Comparison of ENCODE assay signal across 8 cellular contexts in the genomic region with DNA sequence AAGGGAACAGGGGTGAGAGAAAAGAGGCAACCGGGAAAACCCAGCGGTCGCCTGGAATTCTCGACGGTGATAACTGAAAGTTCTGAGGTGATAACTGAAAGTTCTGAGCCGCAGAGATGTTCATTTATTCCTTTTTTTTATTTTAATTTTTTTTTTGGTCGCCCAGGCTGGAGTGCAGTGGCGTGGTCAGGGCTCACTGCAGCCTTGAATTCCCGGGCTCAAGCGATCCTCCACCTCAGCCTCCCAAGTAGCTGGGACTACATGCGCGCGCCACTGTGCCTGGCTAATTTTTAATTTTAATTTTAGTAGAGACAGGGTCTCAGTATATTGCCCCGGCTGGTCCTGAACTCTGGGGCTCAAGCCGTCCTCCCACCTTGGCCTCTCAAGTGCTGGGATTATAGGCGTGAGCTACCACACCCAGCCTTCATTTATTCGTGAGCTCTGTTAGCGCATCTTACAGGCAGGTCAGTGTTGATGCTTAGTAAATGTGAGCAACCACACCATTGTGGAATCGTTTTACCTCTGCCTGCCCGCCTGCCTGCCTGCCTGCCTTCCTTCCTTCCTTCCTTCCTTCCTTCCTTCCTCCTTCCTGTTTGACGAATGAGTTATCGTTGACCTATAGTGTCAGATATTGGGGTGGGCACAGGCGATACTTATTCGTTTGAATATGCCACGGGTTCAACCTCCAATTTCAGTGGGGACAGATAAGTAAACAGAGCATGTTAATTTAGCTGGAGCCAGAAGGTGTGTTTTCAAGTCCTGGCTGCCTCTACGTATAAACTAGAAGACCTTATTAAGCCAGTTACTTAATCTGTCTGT. TPM values are rescaled to one million over a fixed set of nuclear protein-coding genes. Genes with fewer than 3 reads are reported as not detected.
A peak's percentile ranks its signal among the peaks of the same experiment; 100 is the strongest.
DNase-seq lines count a peak whose midpoint lies in the region; ATAC-seq and TF ChIP-seq lines count a peak whose summit lies in the region.

No MANE protein-coding gene starts in this region.

- H3K4me3 Mint-ChIP-seq in osteocyte (ENCODE audit: unreplicated experiment) = peak overlapping the region; percentile 91

- H2AFZ ChIP-seq in SK-N-SH (ENCODE audit: low read depth) = peak overlapping the region; percentile 93

- H3K36me3 ChIP-seq in SK-N-SH (replicated peaks in 1 of 2; ENCODE audit: control insufficient read depth in 1 of 2, insufficient read depth in 2 of 2, low read length in 1 of 2) = peaks cover 12 to 29% of the 10 kb centered on the region in 2 experiments

- no peaks in the 10 kb centered on the region for H3K27me3 ChIP-seq in SK-N-SH (ENCODE audit: insufficient read depth)

- peaks cover 46% of the 10 kb centered on the region for H3K79me2 ChIP-seq in SK-N-SH (ENCODE audit: insufficient read depth)

- POLR2A ChIA-PET in SK-N-SH (lab: Yijun Ruan, JAX) = interaction anchor here (2.4 kb wide), 1 partner anchor 16 kb away, joined by 16 read pairs; no protein-coding TSS in a partner anchor

- CTCF ChIA-PET in SK-N-SH (lab: Yijun Ruan, JAX) = interaction anchor here (0.6 to 11.5 kb wide), 14 partner anchors 12 to 335 kb away, joined by 3 to 189 read pairs (median 4); a partner anchor contains a TSS

- no peaks in the 10 kb centered on the region for H3K9me2 ChIP-seq in SK-N-SH

- peak overlapping the region; percentile 64 to 72 for H3K4me3 ChIP-seq in SK-N-SH (ENCODE audit: low read depth in 2 of 2, low read length in 1 of 2)

- peak overlapping the region; percentile 92 for H3K27ac Mint-ChIP-seq in osteocyte (ENCODE audit: unreplicated experiment)

- DNase-seq in SK-N-SH (no peak), osteocyte (ENCODE audit: extremely low spot score, unreplicated experiment) (no peak), KG1 (lab: John Stamatoyannopoulos, UW) (no peak), NCI-H146 (lab: John Stamatoyannopoulos, UW) (no peak)
- no peak for DNase-seq in stimulated activated CD4-positive, alpha-beta T cell treated with anti-CD3 and anti-CD28 coated beads, Interleukin-4, amount 100 ng/mL, for 24 hours

- peaks cover 13% of the 10 kb centered on the region for H3K27me3 Mint-ChIP-seq in osteocyte (ENCODE audit: unreplicated experiment)

- H3K9me3 ChIP-seq in SK-N-SH = no peaks in the 10 kb centered on the region

- peaks cover 33% of the 10 kb centered on the region for H4K20me1 ChIP-seq in SK-N-SH (ENCODE audit: insufficient read depth)

- H3K4me1 Mint-ChIP-seq in osteocyte (ENCODE audit: unreplicated experiment) = peaks cover 30% of the 10 kb centered on the region

- TF ChIP-seq CTCF in SK-N-SH (IDR thresholded peaks at IDR 0.05) = no peak
- no peak for TF ChIP-seq CTCF in osteocyte (IDR thresholded peaks at IDR 0.05)

- H3K9me3 Mint-ChIP-seq in osteocyte (ENCODE audit: unreplicated experiment) = no peaks in the 10 kb centered on the region

- TF ChIP-seq RAD21 in SK-N-SH (IDR thresholded peaks at IDR 0.05; ENCODE audit: low read length) = no peak

- H3K4me1 ChIP-seq in SK-N-SH (ENCODE audit: control insufficient read depth in 1 of 2, insufficient read depth in 2 of 2, low read depth in 1 of 2, low read length in 1 of 2) = peaks cover 16 to 27% of the 10 kb centered on the region in 2 experiments

- TF ChIP-seq EP300 in SK-N-SH (IDR thresholded peaks at IDR 0.05; ENCODE audit: borderline replicate concordance in 1 of 2, low read depth in 1 of 2, low read length in 1 of 2) = no peak

- H3K4me2 ChIP-seq in SK-N-SH = peak overlapping the region; percentile 95

- H3K36me3 Mint-ChIP-seq in osteocyte (ENCODE audit: unreplicated experiment) = peaks cover 15% of the 10 kb centered on the region

- ATAC-seq in GM18511 (IDR thresholded peaks at IDR 0.05; ENCODE audit: unreplicated experiment) = peak; percentile 42
- ATAC-seq in HG02678 (IDR thresholded peaks at IDR 0.05; ENCODE audit: unreplicated experiment) = peak; percentile 24
- peak; percentile 14 for ATAC-seq in esophagus mucosa

- H3F3A ChIP-seq in SK-N-SH (replicated peaks; ENCODE audit: insufficient read depth) = peaks cover 4% of the 10 kb centered on the region

- H3K27ac ChIP-seq in SK-N-SH (ENCODE audit: low read depth in 2 of 2, low read length in 1 of 2) = peak overlapping the region in 1 of 2 experiments; percentile 90; a peak in 1 of 4 replicates

- 37% methylated on average over 26 of the region's 26 CpGs for WGBS in SK-N-SH (ENCODE audit: low lambda C conversion rate)

- H3K9ac ChIP-seq in SK-N-SH = peak overlapping the region; percentile 73; the same call in 1 of the 2 replicates

TF ChIP-seq in SK-N-SH, 30 proteins besides CTCF, POLR2A, EP300 and RAD21:
- TF ChIP-seq SIN3A (IDR thresholded peaks at IDR 0.05; ENCODE audit: borderline replicate concordance, low read depth, low read length) = no peak
- no peak for TF ChIP-seq FOXJ3 (CRISPR knock-in tag; IDR thresholded peaks at IDR 0.05)
- no peak for TF ChIP-seq FOSL2 (IDR thresholded peaks at IDR 0.05; ENCODE audit: borderline replicate concordance, low read depth)
- no peak for TF ChIP-seq NFIC (IDR thresholded peaks at IDR 0.05; ENCODE audit: borderline replicate concordance)
- TF ChIP-seq, protein P1, sequence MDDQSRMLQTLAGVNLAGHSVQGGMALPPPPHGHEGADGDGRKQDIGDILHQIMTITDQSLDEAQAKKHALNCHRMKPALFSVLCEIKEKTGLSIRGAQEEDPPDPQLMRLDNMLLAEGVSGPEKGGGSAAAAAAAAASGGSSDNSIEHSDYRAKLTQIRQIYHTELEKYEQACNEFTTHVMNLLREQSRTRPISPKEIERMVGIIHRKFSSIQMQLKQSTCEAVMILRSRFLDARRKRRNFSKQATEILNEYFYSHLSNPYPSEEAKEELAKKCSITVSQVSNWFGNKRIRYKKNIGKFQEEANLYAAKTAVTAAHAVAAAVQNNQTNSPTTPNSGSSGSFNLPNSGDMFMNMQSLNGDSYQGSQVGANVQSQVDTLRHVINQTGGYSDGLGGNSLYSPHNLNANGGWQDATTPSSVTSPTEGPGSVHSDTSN (IDR thresholded peaks at IDR 0.05) = no peak
- TF ChIP-seq, protein P2, sequence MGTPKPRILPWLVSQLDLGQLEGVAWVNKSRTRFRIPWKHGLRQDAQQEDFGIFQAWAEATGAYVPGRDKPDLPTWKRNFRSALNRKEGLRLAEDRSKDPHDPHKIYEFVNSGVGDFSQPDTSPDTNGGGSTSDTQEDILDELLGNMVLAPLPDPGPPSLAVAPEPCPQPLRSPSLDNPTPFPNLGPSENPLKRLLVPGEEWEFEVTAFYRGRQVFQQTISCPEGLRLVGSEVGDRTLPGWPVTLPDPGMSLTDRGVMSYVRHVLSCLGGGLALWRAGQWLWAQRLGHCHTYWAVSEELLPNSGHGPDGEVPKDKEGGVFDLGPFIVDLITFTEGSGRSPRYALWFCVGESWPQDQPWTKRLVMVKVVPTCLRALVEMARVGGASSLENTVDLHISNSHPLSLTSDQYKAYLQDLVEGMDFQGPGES (IDR thresholded peaks at IDR 0.05; ENCODE audit: low read depth, low read length) = no peak
- no peak for TF ChIP-seq TEAD4 (IDR thresholded peaks at IDR 0.05; ENCODE audit: borderline replicate concordance, insufficient read depth)
- TF ChIP-seq, protein P3, sequence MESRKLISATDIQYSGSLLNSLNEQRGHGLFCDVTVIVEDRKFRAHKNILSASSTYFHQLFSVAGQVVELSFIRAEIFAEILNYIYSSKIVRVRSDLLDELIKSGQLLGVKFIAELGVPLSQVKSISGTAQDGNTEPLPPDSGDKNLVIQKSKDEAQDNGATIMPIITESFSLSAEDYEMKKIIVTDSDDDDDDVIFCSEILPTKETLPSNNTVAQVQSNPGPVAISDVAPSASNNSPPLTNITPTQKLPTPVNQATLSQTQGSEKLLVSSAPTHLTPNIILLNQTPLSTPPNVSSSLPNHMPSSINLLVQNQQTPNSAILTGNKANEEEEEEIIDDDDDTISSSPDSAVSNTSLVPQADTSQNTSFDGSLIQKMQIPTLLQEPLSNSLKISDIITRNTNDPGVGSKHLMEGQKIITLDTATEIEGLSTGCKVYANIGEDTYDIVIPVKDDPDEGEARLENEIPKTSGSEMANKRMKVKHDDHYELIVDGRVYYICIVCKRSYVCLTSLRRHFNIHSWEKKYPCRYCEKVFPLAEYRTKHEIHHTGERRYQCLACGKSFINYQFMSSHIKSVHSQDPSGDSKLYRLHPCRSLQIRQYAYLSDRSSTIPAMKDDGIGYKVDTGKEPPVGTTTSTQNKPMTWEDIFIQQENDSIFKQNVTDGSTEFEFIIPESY (IDR thresholded peaks at IDR 0.05; ENCODE audit: borderline replicate concordance, low read depth) = no peak
- no peak; the same call in 1 of the 2 replicates for TF ChIP-seq POLR2AphosphoS5 (IDR thresholded peaks at IDR 0.05; ENCODE audit: low read depth, low read length)
- no peak for TF ChIP-seq RFX5 (IDR thresholded peaks at IDR 0.05; ENCODE audit: low read length)
- no peak for TF ChIP-seq GATA2 (CRISPR knock-in tag; IDR thresholded peaks at IDR 0.05)
- no peak for TF ChIP-seq TAF1 (IDR thresholded peaks at IDR 0.05; ENCODE audit: borderline replicate concordance, low read depth, low read length)
- no peak for TF ChIP-seq FOXM1 (IDR thresholded peaks at IDR 0.05; ENCODE audit: low read depth)

RNA-seq across cellular contexts. Expression of a gene that starts 0.6 kb away (rescaled TPM):
- 15.3 and 19.7 TPM in 2 replicates for polyA plus RNA-seq in SK-N-SH (2012; rRNA removed)
- 18.9 and 19.2 TPM in 2 replicates for polyA plus RNA-seq in SK-N-SH (2012; cell fraction: cytosol; rRNA removed)
- 28.1 and 36.0 TPM in 2 replicates for polyA plus RNA-seq in SK-N-SH (2012; cell fraction: nucleus; rRNA removed)
- total RNA-seq in esophagus mucosa = 5.0 TPM
- 14.8 and 16.9 TPM in 2 replicates for total RNA-seq in osteocyte
